Comparison of ENCODE assay signal across 8 cellular contexts in the genomic region with DNA sequence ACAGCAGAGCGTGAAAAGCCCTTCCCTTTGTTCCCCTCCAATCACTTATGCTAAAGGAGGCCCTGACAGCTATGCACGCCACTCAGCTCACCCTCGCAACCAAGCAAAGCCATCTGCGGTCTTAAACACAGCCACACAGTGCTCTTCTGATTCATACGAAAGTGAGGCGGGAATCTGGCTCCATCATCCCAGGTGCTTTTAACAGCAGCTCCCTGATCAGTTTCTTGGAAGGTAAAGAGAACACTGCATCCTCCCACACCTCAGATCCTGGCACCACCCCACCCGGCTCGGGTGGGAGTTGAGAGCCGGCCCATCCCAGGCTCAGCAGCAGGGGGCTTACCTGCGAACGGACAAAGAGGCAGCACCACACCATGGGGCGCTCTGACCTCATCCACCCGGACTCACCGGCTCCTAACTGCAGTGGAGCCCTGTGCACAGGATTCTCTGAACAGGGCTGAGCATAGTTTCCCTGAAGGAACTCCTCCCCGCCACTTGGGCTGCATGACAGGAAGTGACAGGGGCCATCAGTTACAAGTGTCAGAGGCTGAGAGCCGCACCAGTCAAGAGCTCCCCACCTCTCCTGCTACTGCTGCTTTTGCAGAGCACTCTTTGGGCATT.
DNase-seq lines count a peak whose midpoint lies in the region; ATAC-seq, FAIRE-seq and TF ChIP-seq lines count a peak whose summit lies in the region.

No MANE protein-coding gene starts in this region.

- H3K4me2 ChIP-seq in GM12878 (ENCODE audit: control insufficient read depth, insufficient read depth): peak overlapping the region; percentile 98

- no TSS peak for BruUV-seq in GM12878 (replicated peaks; lab: Mats Ljungman, UMichigan)
- BruUV-seq in Caco-2 (replicated peaks; lab: Mats Ljungman, UMichigan): no TSS peak

- no peaks in the 10 kb centered on the region for H3K9me3 Mint-ChIP-seq in Caco-2 (ENCODE audit: unreplicated experiment)

- SMC1A ChIA-PET in GM12878 (lab: Charles Lee; ENCODE audit: uncharacterized antibody, unreplicated experiment): interaction anchor here (0.8 to 5.2 kb wide), 22 partner anchors 9 to 220 kb away, joined by 3 to 42 read pairs (median 5); partner anchors contain the start of gene ARHGEF3

- peak; percentile 60 for ATAC-seq in GM19035 (IDR thresholded peaks at IDR 0.05; ENCODE audit: unreplicated experiment)
- peak; percentile 40 for ATAC-seq in HG03139 (IDR thresholded peaks at IDR 0.05; ENCODE audit: unreplicated experiment)
- ATAC-seq in T-helper 17 cell: peak; percentile 89
- ATAC-seq in GM12878: peak; percentile 72
- ATAC-seq in gastrocnemius medialis: peak in 1 of 2 donors; percentile 53

- 0 out of 4 replicates have a peak, but pooled peaks of 1 of the 2 experiments have one; percentile 20 for TF ChIP-seq EP300 in GM12878 (IDR thresholded peaks at IDR 0.05; ENCODE audit: borderline replicate concordance in 1 of 2, control insufficient read depth in 1 of 2, low read depth in 2 of 2, low read length in 2 of 2)

- intact Hi-C loops in GM12878 (cut with micrococcal nuclease; ENCODE audit: unreplicated experiment): loop anchor here (2.0 to 5.0 kb wide), 5 partner anchors 43 to 213 kb away; no protein-coding TSS in a partner anchor
- intact Hi-C loops in gastrocnemius medialis (cut with DNase I; ENCODE audit: low total_unique reads): no loop called here
- intact Hi-C loops in Caco-2 (cut with micrococcal nuclease; ENCODE audit: unreplicated experiment): no loop called here

- H3K9ac ChIP-seq in GM12878 (ENCODE audit: control insufficient read depth, insufficient read depth, low read length): peak overlapping the region; percentile 58

- no peak for FAIRE-seq in GM12878 (lab: Jason Lieb, UNC)

- RAD21 ChIA-PET in GM12878 (lab: Charles Lee; ENCODE audit: unreplicated experiment): interaction anchor here (0.9 to 4.9 kb wide), 10 partner anchors 13 to 117 kb away, joined by 3 to 39 read pairs (median 10); partner anchors contain the start of gene ARHGEF3

- peak; percentile 42 to 60 (median 46) for DNase-seq in T-helper 17 cell
- peak; percentile 32 for DNase-seq in GM12878 (ENCODE audit: low read depth, low spot score)
- no peak for DNase-seq in gastrocnemius medialis
- no peak for DNase-seq in cerebellar cortex (ENCODE audit: low spot score)
- no peak for DNase-seq in NCI-H1105 treated with DMSO at 0.1 percent for 48 hours (lab: John Stamatoyannopoulos, UW)
- no peak for DNase-seq in Caco-2

- TF ChIP-seq CTCF in GM12878 (IDR thresholded peaks at IDR 0.05 in 2 of 3, conservative IDR thresholded peaks at IDR 0.05 in 1 of 3; ENCODE audit: control insufficient read depth in 2 of 3, extremely low read depth in 1 of 3, insufficient read depth in 1 of 3, low read depth in 3 of 3, low read length in 3 of 3): no peak
- TF ChIP-seq CTCF in gastrocnemius medialis (IDR thresholded peaks at IDR 0.05 in 4 of 5, conservative IDR thresholded peaks at IDR 0.05 in 1 of 5): no peak
- no peak for TF ChIP-seq CTCF in Caco-2 (IDR thresholded peaks at IDR 0.05; ENCODE audit: insufficient read depth in 1 of 2, low read depth in 1 of 2, low read length in 1 of 2, severe bottlenecking in 1 of 2, unreplicated experiment in 1 of 2)

- H3K4me1 ChIP-seq in GM12878 (ENCODE audit: control insufficient read depth, insufficient read depth, low read length): peaks cover 49% of the 10 kb centered on the region
- H3K4me1 ChIP-seq in gastrocnemius medialis: peaks cover 0 to 12% of the 10 kb centered on the region in 2 donors
- no peaks in the 10 kb centered on the region for H3K4me1 ChIP-seq in Caco-2

- H3K27me3 Mint-ChIP-seq in T-helper 17 cell: no peaks in the 10 kb centered on the region
- no peaks in the 10 kb centered on the region for H3K27me3 Mint-ChIP-seq in Caco-2 (ENCODE audit: insufficient read depth, unreplicated experiment)

- H3K27me3 ChIP-seq in GM12878 (replicated peaks in 1 of 2; ENCODE audit: control insufficient read depth in 2 of 2, insufficient read depth in 2 of 2, low read length in 1 of 2) (no peaks in the 10 kb centered on the region), gastrocnemius medialis (no peaks in the 10 kb centered on the region), Caco-2 (replicated peaks; ENCODE audit: control insufficient read depth, insufficient read depth, low read length) (no peaks in the 10 kb centered on the region)

- H2AFZ ChIP-seq in GM12878 (ENCODE audit: control insufficient read depth, low read depth, low read length): peak overlapping the region; percentile 42

- H3K9me3 ChIP-seq in T-helper 17 cell (ENCODE audit: control insufficient read depth, low read length, poor library complexity, severe bottlenecking): no peaks in the 10 kb centered on the region
- H3K9me3 ChIP-seq in GM12878 (replicated peaks; ENCODE audit: control insufficient read depth, insufficient read depth, low read length): no peaks in the 10 kb centered on the region
- no peaks in the 10 kb centered on the region for H3K9me3 ChIP-seq in gastrocnemius medialis
- no peaks in the 10 kb centered on the region for H3K9me3 ChIP-seq in Caco-2

- H3K4me1 Mint-ChIP-seq in T-helper 17 cell (peaks cover 61% of the 10 kb centered on the region), Caco-2 (ENCODE audit: low read depth, unreplicated experiment) (no peaks in the 10 kb centered on the region)

- H3K36me3 Mint-ChIP-seq in T-helper 17 cell (ENCODE audit: low read depth) (peaks cover 7% of the 10 kb centered on the region), Caco-2 (ENCODE audit: insufficient read depth, unreplicated experiment) (no peaks in the 10 kb centered on the region)

- WGBS in GM12878 (ENCODE audit: insufficient coverage, insufficient replicate concordance, low lambda C conversion rate, missing lambda C conversion rate): under 1% methylated on average over 16 of the region's 16 CpGs

- no peak for TF ChIP-seq RAD21 in GM12878 (IDR thresholded peaks at IDR 0.05; ENCODE audit: insufficient read depth, low read depth, low read length)

- CTCF ChIA-PET in GM12878 (lab: Yijun Ruan, JAX) (interaction anchor here (0.6 to 5.5 kb wide), 9 partner anchors 8 to 116 kb away, joined by 3 to 40 read pairs (median 3); partner anchors contain the start of gene ARHGEF3), Caco-2 (lab: Charles Lee) (interaction anchor here (1.2 kb wide), 1 partner anchor 116 kb away, joined by 3 read pairs; no protein-coding TSS in a partner anchor)

- H3K4me3 Mint-ChIP-seq in T-helper 17 cell: peak overlapping the region; percentile 98
- H3K4me3 Mint-ChIP-seq in Caco-2 (ENCODE audit: unreplicated experiment): no peak overlapping the region

- TF ChIP-seq POLR2A in GM12878 (IDR thresholded peaks at IDR 0.05; ENCODE audit: low read depth, low read length): peak; percentile 56
- peak; percentile 23 to 24 for TF ChIP-seq POLR2A in gastrocnemius medialis (IDR thresholded peaks at IDR 0.05)

- POLR2A ChIA-PET in GM12878 (lab: Charles Lee) (interaction anchor here (0.6 to 2.0 kb wide), 7 partner anchors 13 to 118 kb away, joined by 3 to 6 read pairs (median 5); no protein-coding TSS in a partner anchor), Caco-2 (lab: Charles Lee) (no interaction called here)

- H3K36me3 ChIP-seq in GM12878 (ENCODE audit: control insufficient read depth in 2 of 2, insufficient read depth in 2 of 2, low read length in 1 of 2) (no peaks in the 10 kb centered on the region), gastrocnemius medialis (no peaks in the 10 kb centered on the region), Caco-2 (ENCODE audit: control insufficient read depth, insufficient read depth, low read length) (no peaks in the 10 kb centered on the region)

- no peaks in the 10 kb centered on the region; the same call in 1 of the 2 replicates for H3K79me2 ChIP-seq in GM12878 (ENCODE audit: control insufficient read depth, insufficient read depth, low read length)

- in situ Hi-C loops in GM12878 (cut with MboI) (no loop called here), gastrocnemius medialis (cut with MboI; ENCODE audit: low sequenced_read_pairs in 4 of 4) (no loop called here)

- H4K20me1 ChIP-seq in GM12878 (ENCODE audit: control insufficient read depth, insufficient read depth): no peaks in the 10 kb centered on the region

- peak overlapping the region; percentile 92 for H3K27ac ChIP-seq in GM12878 (ENCODE audit: control insufficient read depth, insufficient read depth)
- H3K27ac ChIP-seq in gastrocnemius medialis: peak overlapping the region in 3 of 4 donors; percentile 25 to 60 (median 51)

- H3K27ac Mint-ChIP-seq in T-helper 17 cell (peak overlapping the region; percentile 97), Caco-2 (ENCODE audit: unreplicated experiment) (no peak overlapping the region)

- peak overlapping the region; percentile 66 for H3K4me3 ChIP-seq in GM12878
- H3K4me3 ChIP-seq in gastrocnemius medialis: peak overlapping the region; percentile 2 to 43 (median 20)
- H3K4me3 ChIP-seq in Caco-2 (ENCODE audit: low read depth, low read length): no peak overlapping the region

TF ChIP-seq in GM12878, 131 proteins besides CTCF, POLR2A, EP300 and RAD21 (continues in another document):
- TF ChIP-seq, protein P1, sequence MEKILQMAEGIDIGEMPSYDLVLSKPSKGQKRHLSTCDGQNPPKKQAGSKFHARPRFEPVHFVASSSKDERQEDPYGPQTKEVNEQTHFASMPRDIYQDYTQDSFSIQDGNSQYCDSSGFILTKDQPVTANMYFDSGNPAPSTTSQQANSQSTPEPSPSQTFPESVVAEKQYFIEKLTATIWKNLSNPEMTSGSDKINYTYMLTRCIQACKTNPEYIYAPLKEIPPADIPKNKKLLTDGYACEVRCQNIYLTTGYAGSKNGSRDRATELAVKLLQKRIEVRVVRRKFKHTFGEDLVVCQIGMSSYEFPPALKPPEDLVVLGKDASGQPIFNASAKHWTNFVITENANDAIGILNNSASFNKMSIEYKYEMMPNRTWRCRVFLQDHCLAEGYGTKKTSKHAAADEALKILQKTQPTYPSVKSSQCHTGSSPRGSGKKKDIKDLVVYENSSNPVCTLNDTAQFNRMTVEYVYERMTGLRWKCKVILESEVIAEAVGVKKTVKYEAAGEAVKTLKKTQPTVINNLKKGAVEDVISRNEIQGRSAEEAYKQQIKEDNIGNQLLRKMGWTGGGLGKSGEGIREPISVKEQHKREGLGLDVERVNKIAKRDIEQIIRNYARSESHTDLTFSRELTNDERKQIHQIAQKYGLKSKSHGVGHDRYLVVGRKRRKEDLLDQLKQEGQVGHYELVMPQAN (conservative IDR thresholded peaks at IDR 0.05): peak; percentile 56
- peak; percentile 74 to 77 for TF ChIP-seq IKZF2 (IDR thresholded peaks at IDR 0.05)

Comparison
In these comparisons a context has a peak if more than half of its experiments do, and no peak if none do; other contexts are left out.
1. DNase-seq: peak in T-helper 17 cell (3 of 3) and GM12878 (single experiment); none in gastrocnemius medialis (0 of 2), cerebellar cortex (single experiment), NCI-H1105 treated with DMSO at 0.1 percent for 48 hours (single experiment) and Caco-2 (0 of 2).